31 cellular contexts compared by ENCODE assay signal in genomic region chr10:33402748-33403147, GRCh38.
DNase-seq lines count a peak whose midpoint lies in the region; ATAC-seq, FAIRE-seq and TF ChIP-seq lines count a peak whose summit lies in the region.
"Had no signal": no experiment of that assay in that cellular context is flagged by ENCODE, and none has a peak within 500 bp of the region (broad histone marks: within the 10 kb centered on the region; RNA-seq: fewer than 3 reads in every experiment).

No MANE protein-coding gene starts in this region.

- POLR2A ChIA-PET in HepG2 (lab: Yijun Ruan, JAX), result no interaction called here

- TF ChIP-seq POLR2A in HepG2 (IDR thresholded peaks at IDR 0.05; ENCODE audit: insufficient read depth in 1 of 2, low read depth in 2 of 2, low read length in 2 of 2), result no peak
- TF ChIP-seq POLR2A in right lobe of liver (IDR thresholded peaks at IDR 0.05), result no peak
- TF ChIP-seq POLR2A in sigmoid colon (IDR thresholded peaks at IDR 0.05), result no peak

- no TSS peak for BruUV-seq in HepG2 (replicated peaks; lab: Mats Ljungman, UMichigan)

- H2AFZ ChIP-seq in HepG2 (ENCODE audit: low read length), result no peak overlapping the region
- H2AFZ ChIP-seq: GM23338 had no signal

- no peaks in the 10 kb centered on the region for H3K4me1 ChIP-seq in HepG2 (ENCODE audit: insufficient read depth, low read length)
- H3K4me1 ChIP-seq in right lobe of liver, result no peaks in the 10 kb centered on the region
- H3K4me1 ChIP-seq in sigmoid colon, result peaks cover 0 to 9% (median 7%) of the 10 kb centered on the region in 4 donors
- H3K4me1 ChIP-seq: SJSA1 had no signal

- H3K4me2 ChIP-seq in HepG2 (ENCODE audit: low read depth, low read length), result no peak overlapping the region
- H3K4me2 ChIP-seq: GM23338, KMS-11 had no signal

- no peak for FAIRE-seq in HepG2 (lab: Jason Lieb, UNC)
- FAIRE-seq: GM12878, HTR-8/SVneo had no signal

- peaks cover 0 to 3% of the 10 kb centered on the region in 2 experiments; a peak in 2 of 5 replicates for H3K27me3 ChIP-seq in HepG2 (ENCODE audit: control insufficient read depth in 1 of 2, insufficient read depth in 2 of 2, low read length in 2 of 2)
- H3K27me3 ChIP-seq in right lobe of liver, result no peaks in the 10 kb centered on the region
- H3K27me3 ChIP-seq in sigmoid colon, result no peaks in the 10 kb centered on the region
- H3K27me3 ChIP-seq: SJSA1 had no signal

- no peak for TF ChIP-seq RAD21 in HepG2 (CRISPR knock-in tag; IDR thresholded peaks at IDR 0.05)

- H3K4me3 ChIP-seq in HepG2 (replicated peaks in 1 of 3; ENCODE audit: insufficient read depth in 1 of 3, low read depth in 2 of 3, low read length in 3 of 3), result no peak overlapping the region
- H3K4me3 ChIP-seq in right lobe of liver, result no peak overlapping the region
- no peak overlapping the region for H3K4me3 ChIP-seq in sigmoid colon
- H3K4me3 ChIP-seq: GM12878, GM23338, SJSA1 had no signal

- no peak for TF ChIP-seq CTCF in HepG2 (CRISPR knock-in tag; IDR thresholded peaks at IDR 0.05)
- no peak for TF ChIP-seq CTCF in right lobe of liver (IDR thresholded peaks at IDR 0.05)
- TF ChIP-seq CTCF in sigmoid colon (IDR thresholded peaks at IDR 0.05), result no peak

- intact Hi-C loops in HepG2 (cut with micrococcal nuclease; ENCODE audit: unreplicated experiment) (no loop called here), right lobe of liver (cut with DNase I) (no loop called here), sigmoid colon (cut with DNase I) (no loop called here)

- H3K36me3 ChIP-seq in HepG2 (replicated peaks in 1 of 2; ENCODE audit: control insufficient read depth in 1 of 2, insufficient read depth in 2 of 2, low read length in 2 of 2) (no peaks in the 10 kb centered on the region), right lobe of liver (no peaks in the 10 kb centered on the region), sigmoid colon (no peaks in the 10 kb centered on the region)
- H3K36me3 ChIP-seq: SJSA1 had no signal

- no peak overlapping the region for H3K9ac ChIP-seq in HepG2 (ENCODE audit: insufficient read depth, low read depth, low read length)
- H3K9ac ChIP-seq: KMS-11 had no signal

- H3K27ac ChIP-seq in HepG2 (ENCODE audit: extremely low read length, insufficient read depth, low read length), result no peak overlapping the region
- H3K27ac ChIP-seq in right lobe of liver, result no peak overlapping the region
- H3K27ac ChIP-seq in sigmoid colon, result no peak overlapping the region
- H3K27ac ChIP-seq: KMS-11, SJSA1 had no signal

- H3K79me2 ChIP-seq in HepG2 (ENCODE audit: insufficient read depth, low read length), result no peaks in the 10 kb centered on the region

- H3K9me3 ChIP-seq in HepG2 (ENCODE audit: low read length) (no peaks in the 10 kb centered on the region), right lobe of liver (no peaks in the 10 kb centered on the region), sigmoid colon (no peaks in the 10 kb centered on the region)

- TF ChIP-seq EP300 in HepG2 (IDR thresholded peaks at IDR 0.05; ENCODE audit: low read depth in 2 of 2, low read length in 2 of 2), result no peak
- TF ChIP-seq EP300 in HepG2 (CRISPR knock-in tag; IDR thresholded peaks at IDR 0.05; ENCODE audit: borderline replicate concordance), result no peak
- no peak for TF ChIP-seq EP300 in sigmoid colon (IDR thresholded peaks at IDR 0.05)

- DNase-seq in HepG2 (ENCODE audit: low spot score) (no peak), right lobe of liver (no peak), SHP77 (lab: John Stamatoyannopoulos, UW) (peak; percentile 42 to 46), iris pigment epithelial cell (ENCODE audit: low read depth) (peak; percentile 7), sigmoid colon (no peak), NCI-H146 treated with DMSO at 0.1 percent for 48 hours (lab: John Stamatoyannopoulos, UW; ENCODE audit: unreplicated experiment) (no peak), NCI-H1092 treated with DMSO at 0.1 percent for 48 hours (lab: John Stamatoyannopoulos, UW) (no peak)
- DNase-seq: C1 segment of cervical spinal cord; CD4-positive, alpha-beta memory T cell; COR-L47; DMS53; EL; GDM1; H9; HFFc6; MV-4-11; NCI-H1417; NCI-H1694 treated with DMSO at 0.1 percent for 48 hours; NCI-H2081 treated with DMSO at 0.1 percent for 48 hours; NCI-H2171; NCI-H226; NCI-H526; NCI-H82; NK-92 treated with Interleukin-12 subunit alpha and Interleukin-12 subunit beta, amount 100 ng/mL, for 24 hours; PC-3; T-helper 1 cell had no signal

- in situ Hi-C loops in HepG2 (cut with HindIII; ENCODE audit: extremely low pct_ligation_motif_present, low pct_unique_long_range_greater_than_20kb), result no loop called here

- ATAC-seq in HepG2 (no peak), right lobe of liver (no peak)
- ATAC-seq: GM12878, GM23338, PC-3 had no signal

- CTCF ChIA-PET in HepG2 (lab: Yijun Ruan, JAX; ENCODE audit: low intra/inter-chr PET ratio, low total read pairs), result no interaction called here

- 22% methylated on average over 6 of the region's 6 CpGs for WGBS in HepG2 (ENCODE audit: low lambda C conversion rate)
- WGBS in right lobe of liver (ENCODE audit: insufficient coverage, low coverage, low lambda C conversion rate, missing lambda C conversion rate), result 31% methylated on average over 6 of the region's 6 CpGs
- WGBS in sigmoid colon, 2 donors, result 76 to 80% methylated on average over 6 of the region's 6 CpGs

- no peaks in the 10 kb centered on the region for H4K20me1 ChIP-seq in HepG2 (ENCODE audit: insufficient read depth, low read length)

TF ChIP-seq in HepG2, 621 proteins besides CTCF, POLR2A, EP300 and RAD21:
- TF ChIP-seq, protein P1, sequence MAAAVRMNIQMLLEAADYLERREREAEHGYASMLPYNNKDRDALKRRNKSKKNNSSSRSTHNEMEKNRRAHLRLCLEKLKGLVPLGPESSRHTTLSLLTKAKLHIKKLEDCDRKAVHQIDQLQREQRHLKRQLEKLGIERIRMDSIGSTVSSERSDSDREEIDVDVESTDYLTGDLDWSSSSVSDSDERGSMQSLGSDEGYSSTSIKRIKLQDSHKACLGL (CRISPR knock-in tag; IDR thresholded peaks at IDR 0.05), result no peak
- TF ChIP-seq CEBPB (IDR thresholded peaks at IDR 0.05; ENCODE audit: borderline replicate concordance, low read depth, low read length), result peak; percentile 21; the same call in 1 of the 2 replicates

Comparison
In these comparisons a context has a peak if more than half of its experiments do, and no peak if none do; other contexts are left out.
1. DNase-seq: peak in SHP77 (2 of 2) and iris pigment epithelial cell (single experiment); none in HepG2 (single experiment), right lobe of liver (0 of 3), sigmoid colon (single experiment), NCI-H146 treated with DMSO at 0.1 percent for 48 hours (single experiment) and NCI-H1092 treated with DMSO at 0.1 percent for 48 hours (single experiment).